ENCODE assay signal across 2 cellular contexts in the genomic region with DNA sequence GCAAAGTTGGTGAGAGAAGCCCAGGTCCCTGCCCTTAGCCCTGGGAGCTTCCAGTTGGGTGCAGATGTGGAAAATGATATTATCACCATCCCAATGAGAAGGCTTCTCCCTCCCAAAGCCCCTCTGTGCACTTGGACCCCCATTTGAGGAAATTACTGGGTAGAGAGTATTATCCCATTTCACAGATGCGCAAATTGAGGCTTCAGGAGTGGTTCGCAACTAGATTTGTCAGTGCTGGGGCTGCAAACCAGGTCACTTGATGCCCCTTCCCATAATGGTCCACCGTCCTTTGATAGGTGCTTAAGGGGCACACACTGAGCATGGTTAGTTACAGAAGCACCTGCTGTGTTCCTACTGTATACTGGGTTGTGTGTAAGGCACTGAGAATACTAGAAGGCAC.
A peak's percentile ranks its signal among the peaks of the same experiment; 100 is the strongest.
TF ChIP-seq lines count a peak whose summit lies in the region.

No MANE protein-coding gene starts in this region.

TF ChIP-seq in HepG2, 621 proteins besides CTCF, POLR2A, EP300 and RAD21:
- TF ChIP-seq, protein P1, sequence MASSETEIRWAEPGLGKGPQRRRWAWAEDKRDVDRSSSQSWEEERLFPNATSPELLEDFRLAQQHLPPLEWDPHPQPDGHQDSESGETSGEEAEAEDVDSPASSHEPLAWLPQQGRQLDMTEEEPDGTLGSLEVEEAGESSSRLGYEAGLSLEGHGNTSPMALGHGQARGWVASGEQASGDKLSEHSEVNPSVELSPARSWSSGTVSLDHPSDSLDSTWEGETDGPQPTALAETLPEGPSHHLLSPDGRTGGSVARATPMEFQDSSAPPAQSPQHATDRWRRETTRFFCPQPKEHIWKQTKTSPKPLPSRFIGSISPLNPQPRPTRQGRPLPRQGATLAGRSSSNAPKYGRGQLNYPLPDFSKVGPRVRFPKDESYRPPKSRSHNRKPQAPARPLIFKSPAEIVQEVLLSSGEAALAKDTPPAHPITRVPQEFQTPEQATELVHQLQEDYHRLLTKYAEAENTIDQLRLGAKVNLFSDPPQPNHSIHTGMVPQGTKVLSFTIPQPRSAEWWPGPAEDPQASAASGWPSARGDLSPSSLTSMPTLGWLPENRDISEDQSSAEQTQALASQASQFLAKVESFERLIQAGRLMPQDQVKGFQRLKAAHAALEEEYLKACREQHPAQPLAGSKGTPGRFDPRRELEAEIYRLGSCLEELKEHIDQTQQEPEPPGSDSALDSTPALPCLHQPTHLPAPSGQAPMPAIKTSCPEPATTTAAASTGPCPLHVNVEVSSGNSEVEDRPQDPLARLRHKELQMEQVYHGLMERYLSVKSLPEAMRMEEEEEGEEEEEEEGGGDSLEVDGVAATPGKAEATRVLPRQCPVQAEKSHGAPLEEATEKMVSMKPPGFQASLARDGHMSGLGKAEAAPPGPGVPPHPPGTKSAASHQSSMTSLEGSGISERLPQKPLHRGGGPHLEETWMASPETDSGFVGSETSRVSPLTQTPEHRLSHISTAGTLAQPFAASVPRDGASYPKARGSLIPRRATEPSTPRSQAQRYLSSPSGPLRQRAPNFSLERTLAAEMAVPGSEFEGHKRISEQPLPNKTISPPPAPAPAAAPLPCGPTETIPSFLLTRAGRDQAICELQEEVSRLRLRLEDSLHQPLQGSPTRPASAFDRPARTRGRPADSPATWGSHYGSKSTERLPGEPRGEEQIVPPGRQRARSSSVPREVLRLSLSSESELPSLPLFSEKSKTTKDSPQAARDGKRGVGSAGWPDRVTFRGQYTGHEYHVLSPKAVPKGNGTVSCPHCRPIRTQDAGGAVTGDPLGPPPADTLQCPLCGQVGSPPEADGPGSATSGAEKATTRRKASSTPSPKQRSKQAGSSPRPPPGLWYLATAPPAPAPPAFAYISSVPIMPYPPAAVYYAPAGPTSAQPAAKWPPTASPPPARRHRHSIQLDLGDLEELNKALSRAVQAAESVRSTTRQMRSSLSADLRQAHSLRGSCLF (CRISPR knock-in tag; IDR thresholded peaks at IDR 0.05; ENCODE audit: borderline replicate concordance): no peak
- TF ChIP-seq ZBTB7A (CRISPR knock-in tag; IDR thresholded peaks at IDR 0.05) (no peak), REL (CRISPR knock-in tag; conservative IDR thresholded peaks at IDR 0.05) (0 out of 2 replicates have a peak, but pooled peaks have one; percentile 28), GATAD2A (CRISPR knock-in tag; IDR thresholded peaks at IDR 0.05) (no peak), ZNF629 (CRISPR knock-in tag; conservative IDR thresholded peaks at IDR 0.05) (peak; percentile 69)

TF ChIP-seq in K562, 482 proteins besides CTCF, POLR2A, EP300 and RAD21:
- TF ChIP-seq ARNT (IDR thresholded peaks at IDR 0.05) (no peak), MAFK (IDR thresholded peaks at IDR 0.05; ENCODE audit: low read length) (no peak), ZNF232 (CRISPR knock-in tag; IDR thresholded peaks at IDR 0.05) (no peak), RBM25 (IDR thresholded peaks at IDR 0.05; ENCODE audit: low read depth, low read length, severe bottlenecking) (peak; percentile 74), ZNF408 (CRISPR knock-in tag; IDR thresholded peaks at IDR 0.05; ENCODE audit: low read depth) (no peak), ZNF12 (CRISPR knock-in tag; IDR thresholded peaks at IDR 0.05) (no peak), CBX8 (IDR thresholded peaks at IDR 0.05; ENCODE audit: borderline replicate concordance, extremely low read depth, low read depth, low read length, poor library complexity, severe bottlenecking) (no peak), EP400 (IDR thresholded peaks at IDR 0.05) (no peak), ADNP (tag; IDR thresholded peaks at IDR 0.05) (peak; percentile 17; the same call in 1 of the 2 replicates), ZNF57 (CRISPR knock-in tag; IDR thresholded peaks at IDR 0.05) (no peak)
- TF ChIP-seq, protein P2, sequence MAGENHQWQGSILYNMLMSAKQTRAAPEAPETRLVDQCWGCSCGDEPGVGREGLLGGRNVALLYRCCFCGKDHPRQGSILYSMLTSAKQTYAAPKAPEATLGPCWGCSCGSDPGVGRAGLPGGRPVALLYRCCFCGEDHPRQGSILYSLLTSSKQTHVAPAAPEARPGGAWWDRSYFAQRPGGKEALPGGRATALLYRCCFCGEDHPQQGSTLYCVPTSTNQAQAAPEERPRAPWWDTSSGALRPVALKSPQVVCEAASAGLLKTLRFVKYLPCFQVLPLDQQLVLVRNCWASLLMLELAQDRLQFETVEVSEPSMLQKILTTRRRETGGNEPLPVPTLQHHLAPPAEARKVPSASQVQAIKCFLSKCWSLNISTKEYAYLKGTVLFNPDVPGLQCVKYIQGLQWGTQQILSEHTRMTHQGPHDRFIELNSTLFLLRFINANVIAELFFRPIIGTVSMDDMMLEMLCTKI (IDR thresholded peaks at IDR 0.05; ENCODE audit: partially characterized antibody): no peak
